Comparison of ENCODE assay signal across 1 cellular context in the genomic region with DNA sequence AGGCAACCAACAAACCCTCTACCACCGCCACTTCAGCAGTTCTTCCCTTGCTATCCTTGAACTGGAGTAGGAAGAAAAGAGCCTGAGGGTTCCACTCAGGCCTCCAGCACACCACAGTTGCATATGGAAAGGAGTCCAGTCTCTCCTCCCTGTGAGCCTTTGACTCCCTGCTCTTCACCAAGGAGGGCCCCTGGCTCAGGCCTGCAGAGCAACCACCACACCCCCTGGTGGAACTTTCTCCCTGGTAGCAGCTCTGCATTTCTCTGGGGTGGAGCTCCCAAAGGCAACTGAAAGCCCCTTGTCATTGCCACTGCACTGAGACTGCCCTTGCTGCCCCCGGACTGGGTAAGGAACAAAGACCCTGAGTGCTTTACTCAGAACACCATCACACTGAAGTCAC.
TF ChIP-seq lines count a peak whose summit lies in the region.

No MANE protein-coding gene starts in this region.

TF ChIP-seq in GM12878, 131 proteins besides CTCF, POLR2A, EP300 and RAD21 (continued from another document):
- TF ChIP-seq MAX (IDR thresholded peaks at IDR 0.05; ENCODE audit: low read depth, low read length) (no peak), CHD2 (IDR thresholded peaks at IDR 0.05; ENCODE audit: borderline replicate concordance, low read depth, low read length) (no peak), ATF7 (IDR thresholded peaks at IDR 0.05; ENCODE audit: low read depth) (no peak), SIX5 (IDR thresholded peaks at IDR 0.05; ENCODE audit: low read depth, low read length, severe bottlenecking) (no peak), CBFB (IDR thresholded peaks at IDR 0.05; ENCODE audit: low read depth) (no peak), BMI1 (IDR thresholded peaks at IDR 0.05; ENCODE audit: borderline replicate concordance) (no peak), WRNIP1 (IDR thresholded peaks at IDR 0.05; ENCODE audit: borderline replicate concordance, low read depth, low read length) (no peak), TCF12 (IDR thresholded peaks at IDR 0.05; ENCODE audit: low read depth, low read length) (no peak), JUNB (IDR thresholded peaks at IDR 0.05) (no peak), GATAD2B (conservative IDR thresholded peaks at IDR 0.05; ENCODE audit: low read depth) (no peak), MTA2 (IDR thresholded peaks at IDR 0.05; ENCODE audit: low read depth) (no peak), FOS (IDR thresholded peaks at IDR 0.05; ENCODE audit: borderline replicate concordance, extremely low read depth, insufficient read length) (no peak), GABPA (IDR thresholded peaks at IDR 0.05; ENCODE audit: low read depth) (no peak)
TF ChIP-seq in GM12878: peak in this region for 0.
